In genomic region chr11:119315139-119316016, GRCh38 we compare ENCODE assay signal across 1 cellular context.
TF ChIP-seq lines count a peak whose summit lies in the region.

No MANE protein-coding gene starts in this region.

TF ChIP-seq in GM12878, 131 proteins besides CTCF, POLR2A, EP300 and RAD21:
- no peak for TF ChIP-seq RB1 (IDR thresholded peaks at IDR 0.05; ENCODE audit: borderline replicate concordance)
- TF ChIP-seq CHD2 (IDR thresholded peaks at IDR 0.05; ENCODE audit: borderline replicate concordance, low read depth, low read length), result no peak
- peak; percentile 83 for TF ChIP-seq ZNF687 (IDR thresholded peaks at IDR 0.05)
- TF ChIP-seq TCF12 (IDR thresholded peaks at IDR 0.05; ENCODE audit: low read depth, low read length), result peak; percentile 61; the same call in 1 of the 2 replicates
- no peak for TF ChIP-seq PML (IDR thresholded peaks at IDR 0.05; ENCODE audit: low read length)
- no peak for TF ChIP-seq JUND (IDR thresholded peaks at IDR 0.05; ENCODE audit: low read depth, low read length)
- TF ChIP-seq CREM (IDR thresholded peaks at IDR 0.05; ENCODE audit: low read depth), result 0 out of 2 replicates have a peak, but pooled peaks have one; percentile 23
- no peak for TF ChIP-seq SUZ12 (IDR thresholded peaks at IDR 0.05; ENCODE audit: unreplicated experiment)
- peak; percentile 81 for TF ChIP-seq NR2F1 (conservative IDR thresholded peaks at IDR 0.05)
- TF ChIP-seq, protein P1, sequence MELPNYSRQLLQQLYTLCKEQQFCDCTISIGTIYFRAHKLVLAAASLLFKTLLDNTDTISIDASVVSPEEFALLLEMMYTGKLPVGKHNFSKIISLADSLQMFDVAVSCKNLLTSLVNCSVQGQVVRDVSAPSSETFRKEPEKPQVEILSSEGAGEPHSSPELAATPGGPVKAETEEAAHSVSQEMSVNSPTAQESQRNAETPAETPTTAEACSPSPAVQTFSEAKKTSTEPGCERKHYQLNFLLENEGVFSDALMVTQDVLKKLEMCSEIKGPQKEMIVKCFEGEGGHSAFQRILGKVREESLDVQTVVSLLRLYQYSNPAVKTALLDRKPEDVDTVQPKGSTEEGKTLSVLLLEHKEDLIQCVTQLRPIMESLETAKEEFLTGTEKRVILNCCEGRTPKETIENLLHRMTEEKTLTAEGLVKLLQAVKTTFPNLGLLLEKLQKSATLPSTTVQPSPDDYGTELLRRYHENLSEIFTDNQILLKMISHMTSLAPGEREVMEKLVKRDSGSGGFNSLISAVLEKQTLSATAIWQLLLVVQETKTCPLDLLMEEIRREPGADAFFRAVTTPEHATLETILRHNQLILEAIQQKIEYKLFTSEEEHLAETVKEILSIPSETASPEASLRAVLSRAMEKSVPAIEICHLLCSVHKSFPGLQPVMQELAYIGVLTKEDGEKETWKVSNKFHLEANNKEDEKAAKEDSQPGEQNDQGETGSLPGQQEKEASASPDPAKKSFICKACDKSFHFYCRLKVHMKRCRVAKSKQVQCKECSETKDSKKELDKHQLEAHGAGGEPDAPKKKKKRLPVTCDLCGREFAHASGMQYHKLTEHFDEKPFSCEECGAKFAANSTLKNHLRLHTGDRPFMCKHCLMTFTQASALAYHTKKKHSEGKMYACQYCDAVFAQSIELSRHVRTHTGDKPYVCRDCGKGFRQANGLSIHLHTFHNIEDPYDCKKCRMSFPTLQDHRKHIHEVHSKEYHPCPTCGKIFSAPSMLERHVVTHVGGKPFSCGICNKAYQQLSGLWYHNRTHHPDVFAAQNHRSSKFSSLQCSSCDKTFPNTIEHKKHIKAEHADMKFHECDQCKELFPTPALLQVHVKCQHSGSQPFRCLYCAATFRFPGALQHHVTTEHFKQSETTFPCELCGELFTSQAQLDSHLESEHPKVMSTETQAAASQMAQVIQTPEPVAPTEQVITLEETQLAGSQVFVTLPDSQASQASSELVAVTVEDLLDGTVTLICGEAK (IDR thresholded peaks at IDR 0.05; ENCODE audit: borderline replicate concordance), result peak; percentile 46; the same call in 1 of the 2 replicates
- TF ChIP-seq EED (IDR thresholded peaks at IDR 0.05; ENCODE audit: low read depth), result no peak
- TF ChIP-seq, protein P2, sequence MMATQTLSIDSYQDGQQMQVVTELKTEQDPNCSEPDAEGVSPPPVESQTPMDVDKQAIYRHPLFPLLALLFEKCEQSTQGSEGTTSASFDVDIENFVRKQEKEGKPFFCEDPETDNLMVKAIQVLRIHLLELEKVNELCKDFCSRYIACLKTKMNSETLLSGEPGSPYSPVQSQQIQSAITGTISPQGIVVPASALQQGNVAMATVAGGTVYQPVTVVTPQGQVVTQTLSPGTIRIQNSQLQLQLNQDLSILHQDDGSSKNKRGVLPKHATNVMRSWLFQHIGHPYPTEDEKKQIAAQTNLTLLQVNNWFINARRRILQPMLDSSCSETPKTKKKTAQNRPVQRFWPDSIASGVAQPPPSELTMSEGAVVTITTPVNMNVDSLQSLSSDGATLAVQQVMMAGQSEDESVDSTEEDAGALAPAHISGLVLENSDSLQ (IDR thresholded peaks at IDR 0.05), result peak; percentile 22; the same call in 1 of the 2 replicates
- TF ChIP-seq FOXK2 (IDR thresholded peaks at IDR 0.05), result no peak
- no peak for TF ChIP-seq YY1 (IDR thresholded peaks at IDR 0.05; ENCODE audit: low read depth, low read length)
- peak; percentile 66; the same call in 1 of the 2 replicates for TF ChIP-seq TCF3 (IDR thresholded peaks at IDR 0.05; ENCODE audit: borderline replicate concordance, insufficient read depth, low read depth, low read length)
- TF ChIP-seq ATF7 (IDR thresholded peaks at IDR 0.05; ENCODE audit: low read depth), result peak; percentile 65
